In genomic region chr10:54854389-54854788, GRCh38 we compare ENCODE assay signal across 31 cellular contexts. TPM values are rescaled to one million over a fixed set of nuclear protein-coding genes. Genes with fewer than 3 reads are reported as not detected.
"Had no signal": no experiment of that assay in that cellular context is flagged by ENCODE, and none has a peak within 500 bp of the region (broad histone marks: within the 10 kb centered on the region; RNA-seq: fewer than 3 reads in every experiment).

No MANE protein-coding gene starts in this region.

- H3K4me1 ChIP-seq: esophagus muscularis mucosa, foreskin keratinocyte, gastrocnemius medialis, heart left ventricle had no signal

- H3K36me3 ChIP-seq: brain microvascular endothelial cell, esophagus muscularis mucosa, gastrocnemius medialis, heart left ventricle had no signal

- H3K27me3 ChIP-seq: brain microvascular endothelial cell, dorsolateral prefrontal cortex, esophagus muscularis mucosa, foreskin keratinocyte, gastrocnemius medialis, heart left ventricle had no signal

- DNase-seq: activated CD4-positive, alpha-beta memory T cell treated with anti-CD3 and anti-CD28 coated beads, Interleukin-2, amount 10 ng/mL, durations not matched to agents 7 days and 5 days; activated CD4-positive, alpha-beta T cell treated with anti-CD3 and anti-CD28 coated beads for 1 hour; activated CD4-positive, alpha-beta T cell treated with anti-CD3 and anti-CD28 coated beads for 4 hours; activated CD4-positive, alpha-beta T cell treated with anti-CD3 and anti-CD28 coated beads, Interleukin-2, amount 10 ng/mL, durations not matched to agents 7 days and 5 days; activated CD4-positive, alpha-beta T cell treated with anti-CD3 and anti-CD28 coated beads, Interleukin-2, amount 50 U/mL, for 4 hours; activated effector memory CD4-positive, alpha-beta T cell treated with Interleukin-2 at 50 U/mL for 16 hours; activated gamma-delta T cell treated with Interleukin-2 at 50 U/mL for 16 hours; activated naive CD4-positive, alpha-beta T cell treated with anti-CD3 and anti-CD28 coated beads, Interleukin-2, amount 50 U/mL, for 16 hours; activated naive CD4-positive, alpha-beta T cell treated with Interleukin-2 at 50 U/mL for 16 hours; activated T-cell treated with anti-CD3 and anti-CD28 coated beads, Interleukin-2, amount 50 U/mL, for 4 hours; amniotic stem cell; anterior cingulate cortex; brain microvascular endothelial cell; dorsolateral prefrontal cortex; effector memory CD4-positive, alpha-beta T cell; erythroblast; foreskin keratinocyte; gastrocnemius medialis; glutamatergic neuron; T-helper 2 cell had no signal

- ATAC-seq: activated T-helper 17 cell treated with anti-CD3 and anti-CD28 coated beads, Interleukin-2, amount 50 U/mL, for 72 hours; foreskin keratinocyte; gastrocnemius medialis; WTC11 had no signal

- H3K4me3 Mint-ChIP-seq: activated CD4-positive, alpha-beta memory T cell treated with anti-CD3 and anti-CD28 coated beads, Interleukin-2, amount 10 ng/mL, durations not matched to agents 7 days and 5 days; activated CD4-positive, alpha-beta T cell treated with anti-CD3 and anti-CD28 coated beads, Interleukin-2, amount 10 ng/mL, durations not matched to agents 7 days and 5 days; activated naive CD8-positive, alpha-beta T cell; activated T-cell treated with anti-CD3 and anti-CD28 coated beads, Interleukin-2, amount 50 U/mL, for 4 hours; activated T-helper 17 cell treated with anti-CD3 and anti-CD28 coated beads, Interleukin-2, amount 50 U/mL, for 72 hours; central memory CD8-positive, alpha-beta T cell; dendritic cell treated with granulocyte-macrophage colony-stimulating factor and Interleukin-4, amounts not matched to agents 40 ng/mL and 50 ng/mL, for 4 days; WTC11 had no signal

- H3K9me3 Mint-ChIP-seq: activated CD4-positive, alpha-beta T cell treated with anti-CD3 and anti-CD28 coated beads, Interleukin-2, amount 10 ng/mL, durations not matched to agents 7 days and 5 days; activated T-helper 17 cell treated with anti-CD3 and anti-CD28 coated beads, Interleukin-2, amount 50 U/mL, for 72 hours had no signal

- H3K36me3 Mint-ChIP-seq: activated naive CD8-positive, alpha-beta T cell; WTC11 had no signal

- H3K4me1 Mint-ChIP-seq: activated CD4-positive, alpha-beta memory T cell treated with anti-CD3 and anti-CD28 coated beads, Interleukin-2, amount 10 ng/mL, durations not matched to agents 7 days and 5 days; activated CD4-positive, alpha-beta T cell treated with anti-CD3 and anti-CD28 coated beads, Interleukin-2, amount 10 ng/mL, durations not matched to agents 7 days and 5 days; activated T-helper 17 cell treated with anti-CD3 and anti-CD28 coated beads, Interleukin-2, amount 50 U/mL, for 72 hours; central memory CD8-positive, alpha-beta T cell; WTC11 had no signal

- H3K27ac Mint-ChIP-seq: activated CD4-positive, alpha-beta memory T cell treated with anti-CD3 and anti-CD28 coated beads, Interleukin-2, amount 10 ng/mL, durations not matched to agents 7 days and 5 days; activated CD4-positive, alpha-beta T cell treated with anti-CD3 and anti-CD28 coated beads, Interleukin-2, amount 10 ng/mL, durations not matched to agents 7 days and 5 days; activated naive CD8-positive, alpha-beta T cell; activated T-helper 17 cell treated with anti-CD3 and anti-CD28 coated beads, Interleukin-2, amount 50 U/mL, for 72 hours; dendritic cell treated with granulocyte-macrophage colony-stimulating factor and Interleukin-4, amounts not matched to agents 40 ng/mL and 50 ng/mL, for 4 days; WTC11 had no signal

- H3K27ac ChIP-seq: brain microvascular endothelial cell, coronary artery, dorsolateral prefrontal cortex, esophagus muscularis mucosa, foreskin keratinocyte, gastrocnemius medialis, heart left ventricle, VCaP had no signal

- H3K27me3 Mint-ChIP-seq: activated CD4-positive, alpha-beta memory T cell treated with anti-CD3 and anti-CD28 coated beads, Interleukin-2, amount 10 ng/mL, durations not matched to agents 7 days and 5 days; activated CD4-positive, alpha-beta T cell treated with anti-CD3 and anti-CD28 coated beads, Interleukin-2, amount 10 ng/mL, durations not matched to agents 7 days and 5 days; activated naive CD8-positive, alpha-beta T cell; activated T-helper 17 cell treated with anti-CD3 and anti-CD28 coated beads, Interleukin-2, amount 50 U/mL, for 72 hours; central memory CD8-positive, alpha-beta T cell; dendritic cell treated with granulocyte-macrophage colony-stimulating factor and Interleukin-4, amounts not matched to agents 40 ng/mL and 50 ng/mL, for 4 days had no signal

- H3K9me3 ChIP-seq: esophagus muscularis mucosa, gastrocnemius medialis, heart left ventricle had no signal

- H3K4me3 ChIP-seq: coronary artery, dorsolateral prefrontal cortex, esophagus muscularis mucosa, gastrocnemius medialis, heart left ventricle had no signal

RNA-seq across cellular contexts. Expression of gene PCDH15, which starts 53.4 kb away (rescaled TPM):
- total RNA-seq: activated CD4-positive, alpha-beta memory T cell treated with anti-CD3 and anti-CD28 coated beads, Interleukin-2, amount 10 ng/mL, durations not matched to agents 7 days and 5 days; activated CD4-positive, alpha-beta T cell treated with anti-CD3 and anti-CD28 coated beads, Interleukin-2, amount 10 ng/mL, durations not matched to agents 7 days and 5 days; activated T-cell treated with anti-CD3 and anti-CD28 coated beads, Interleukin-2, amount 50 U/mL, for 4 hours; activated T-helper 17 cell treated with anti-CD3 and anti-CD28 coated beads, Interleukin-2, amount 50 U/mL, for 72 hours; astrocyte; bronchial epithelial cell; foreskin keratinocyte; gastrocnemius medialis had no signal
- polyA plus RNA-seq: foreskin keratinocyte had no signal
